Comparison of ENCODE assay signal across 13 cellular contexts in the genomic region with DNA sequence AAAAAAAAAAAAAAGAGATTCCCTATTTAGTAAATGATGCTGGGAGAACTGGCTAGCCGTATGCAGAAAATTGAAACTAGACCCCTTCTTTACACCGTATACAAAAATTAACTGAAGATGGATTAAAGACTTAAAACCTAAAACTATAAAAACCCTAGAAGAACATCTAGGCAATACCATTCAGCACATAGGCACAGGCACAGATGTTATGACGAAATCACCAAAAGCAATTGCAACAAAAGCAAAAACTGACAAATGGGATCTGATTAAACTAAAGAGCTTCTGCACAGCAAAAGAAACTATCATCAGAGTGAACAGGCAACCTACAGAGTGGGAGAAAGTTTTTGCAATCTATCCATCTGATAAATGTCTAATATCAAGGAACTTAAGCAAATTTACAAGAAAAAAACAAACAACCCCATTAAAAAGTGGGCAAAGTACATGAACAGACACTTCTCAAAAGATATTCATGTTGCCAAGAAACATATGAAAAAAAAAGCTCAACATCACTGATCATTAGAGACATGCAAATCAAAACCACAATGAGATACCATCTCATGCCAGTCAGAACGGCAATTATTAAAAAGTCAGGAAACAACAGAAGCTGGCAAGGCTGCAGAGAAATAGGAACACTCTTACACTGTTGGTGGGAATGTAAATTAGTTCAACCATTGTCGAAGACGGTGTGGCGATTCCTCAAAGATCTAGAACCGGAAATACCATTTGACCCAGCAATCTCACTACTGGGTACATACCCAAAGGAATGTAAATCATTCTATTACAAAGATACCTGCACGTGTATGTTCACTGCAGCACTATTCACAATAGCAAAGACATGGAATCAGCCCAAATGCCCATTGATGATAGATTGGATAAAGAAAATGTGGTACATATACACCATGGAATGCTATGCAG. TPM values are rescaled to one million over a fixed set of nuclear protein-coding genes. Genes with fewer than 3 reads are reported as not detected.
"Had no signal": no experiment of that assay in that cellular context is flagged by ENCODE, and none has a peak within 500 bp of the region (broad histone marks: within the 10 kb centered on the region; RNA-seq: fewer than 3 reads in every experiment).

No MANE protein-coding gene starts in this region.

RNA-seq across cellular contexts. Expression of a gene that starts 24.8 kb away (rescaled TPM):
- total RNA-seq: activated CD8-positive, alpha-beta memory T cell treated with anti-CD3 and anti-CD28 coated beads for 36 hours; activated naive CD8-positive, alpha-beta T cell treated with anti-CD3 and anti-CD28 coated beads for 36 hours; activated T-cell treated with anti-CD3 and anti-CD28 coated beads, Interleukin-2, amount 50 U/mL, for 4 hours; bronchial epithelial cell; endodermal cell; fibroblast of lung; heart left ventricle; left ventricle myocardium superior; natural killer cell treated with Interleukin-12 subunit alpha and Interleukin-12 subunit beta and Interleukin-15 and Interleukin-18, amount 100 ng/mL, for 72 hours; osteocyte; progenitor cell of endocrine pancreas; sigmoid colon; temporal lobe had no signal
- polyA plus RNA-seq: fibroblast of lung, heart left ventricle had no signal
